In genomic region chr11:15663778-15664218, GRCh38 we compare ENCODE assay signal across 12 cellular contexts.
DNase-seq lines count a peak whose midpoint lies in the region; ATAC-seq, FAIRE-seq and TF ChIP-seq lines count a peak whose summit lies in the region.
"Had no signal": no experiment of that assay in that cellular context is flagged by ENCODE, and none has a peak within 500 bp of the region (broad histone marks: within the 10 kb centered on the region; RNA-seq: fewer than 3 reads in every experiment).

No MANE protein-coding gene starts in this region.

- no peak overlapping the region for H3K9ac ChIP-seq in HUES48 (ENCODE audit: low read depth, low read length)
- H3K9ac ChIP-seq in kidney (ENCODE audit: low read length in 2 of 2), result no peak overlapping the region

- no peak overlapping the region for H3K4me3 ChIP-seq in BE2C (ENCODE audit: low read depth, low read length)
- H3K4me3 ChIP-seq in HUES48 (ENCODE audit: low read depth, low read length), result no peak overlapping the region
- no peak overlapping the region for H3K4me3 ChIP-seq in kidney (ENCODE audit: low read length in 2 of 2)
- H3K4me3 ChIP-seq: K562 had no signal

- DNase-seq in BE2C, result peak; percentile 33
- DNase-seq in NCI-H69 (lab: John Stamatoyannopoulos, UW), result peak; percentile 98
- peak; percentile 79 for DNase-seq in kidney
- no peak for DNase-seq in glomerular visceral epithelial cell (ENCODE audit: extremely low spot score)
- DNase-seq in inferior parietal cortex (ENCODE audit: extremely low spot score), result no peak
- DNase-seq: CD4-positive, CD25-positive, alpha-beta regulatory T cell; stimulated activated CD4-positive, alpha-beta T cell treated with anti-CD3 and anti-CD28 coated beads, Interleukin-2, amount 100 ng/mL, for 48 hours; stimulated activated naive CD8-positive, alpha-beta T cell treated with anti-CD3 and anti-CD28 coated beads, Interleukin-15, amount 100 ng/mL, for 72 hours had no signal

- H3K27me3 ChIP-seq in BE2C (no peaks in the 10 kb centered on the region), HUES48 (ENCODE audit: control insufficient read depth, insufficient read depth, low read length) (no peaks in the 10 kb centered on the region)

- H3K36me3 ChIP-seq in BE2C, result no peaks in the 10 kb centered on the region
- no peaks in the 10 kb centered on the region for H3K36me3 ChIP-seq in HUES48 (ENCODE audit: control insufficient read depth, insufficient read depth, low read length)
- H3K36me3 ChIP-seq in kidney (ENCODE audit: control insufficient read depth in 1 of 2, insufficient read depth in 2 of 2, low read length in 2 of 2), result no peaks in the 10 kb centered on the region

- intact Hi-C loops in kidney (cut with DNase I), result no loop called here

- no peaks in the 10 kb centered on the region for H3K4me1 ChIP-seq in BE2C
- peaks cover 3% of the 10 kb centered on the region; the same call in 1 of the 2 replicates for H3K4me1 ChIP-seq in HUES48 (ENCODE audit: control insufficient read depth, insufficient read depth, low read length)
- H3K4me1 ChIP-seq in kidney (ENCODE audit: control insufficient read depth in 1 of 2, insufficient read depth in 1 of 2, low read depth in 1 of 2, low read length in 2 of 2), result peaks cover 0 to 5% of the 10 kb centered on the region in 2 donors

- no peak for FAIRE-seq in kidney (lab: Jason Lieb, UNC)
- FAIRE-seq: K562 had no signal

- H3K9me3 ChIP-seq in BE2C, result no peaks in the 10 kb centered on the region
- no peaks in the 10 kb centered on the region for H3K9me3 ChIP-seq in HUES48 (ENCODE audit: control insufficient read depth, insufficient read depth, low read length)
- no peaks in the 10 kb centered on the region for H3K9me3 ChIP-seq in kidney (ENCODE audit: control insufficient read depth in 1 of 2, low read length in 2 of 2)

- H3K27ac ChIP-seq in HUES48 (ENCODE audit: low read depth, low read length), result peak overlapping the region; percentile 11
- H3K27ac ChIP-seq in kidney (ENCODE audit: low read depth in 2 of 2, low read length in 2 of 2), result no peak overlapping the region

- no peak for ATAC-seq in HG02798 (IDR thresholded peaks at IDR 0.05; ENCODE audit: poor library complexity, unreplicated experiment)
- no peak for ATAC-seq in GM19452 (IDR thresholded peaks at IDR 0.05; ENCODE audit: unreplicated experiment)
- ATAC-seq: K562 had no signal

- no peak for TF ChIP-seq CTCF in BE2C (IDR thresholded peaks at IDR 0.05; ENCODE audit: low read depth, low read length)
- TF ChIP-seq CTCF in kidney (IDR thresholded peaks at IDR 0.05; ENCODE audit: borderline replicate concordance, extremely low read depth, insufficient read depth), result no peak

Comparison
In these comparisons a context has a peak if more than half of its experiments do, and no peak if none do; other contexts are left out.
1. DNase-seq: peak in BE2C (single experiment), NCI-H69 (single experiment) and kidney (single experiment); none in glomerular visceral epithelial cell (single experiment) and inferior parietal cortex (single experiment).